1 cellular context compared by ENCODE assay signal in genomic region chr6:167567142-167568033, GRCh38.
A peak's percentile ranks its signal among the peaks of the same experiment; 100 is the strongest.
TF ChIP-seq lines count a peak whose summit lies in the region.

No MANE protein-coding gene starts in this region.

TF ChIP-seq in HepG2, 621 proteins besides CTCF, POLR2A, EP300 and RAD21 (continued from another document):
- no peak for TF ChIP-seq MNT (IDR thresholded peaks at IDR 0.05)
- TF ChIP-seq ATF1 (CRISPR knock-in tag; IDR thresholded peaks at IDR 0.05), result no peak
- peak; percentile 83 for TF ChIP-seq HNRNPL (IDR thresholded peaks at IDR 0.05; ENCODE audit: low read depth, low read length)
- TF ChIP-seq ZNF264 (CRISPR knock-in tag; IDR thresholded peaks at IDR 0.05), result no peak
- no peak for TF ChIP-seq NFIB (CRISPR knock-in tag; IDR thresholded peaks at IDR 0.05; ENCODE audit: borderline replicate concordance)
- no peak for TF ChIP-seq SCMH1 (CRISPR knock-in tag; IDR thresholded peaks at IDR 0.05; ENCODE audit: borderline replicate concordance)
- TF ChIP-seq, protein P1, sequence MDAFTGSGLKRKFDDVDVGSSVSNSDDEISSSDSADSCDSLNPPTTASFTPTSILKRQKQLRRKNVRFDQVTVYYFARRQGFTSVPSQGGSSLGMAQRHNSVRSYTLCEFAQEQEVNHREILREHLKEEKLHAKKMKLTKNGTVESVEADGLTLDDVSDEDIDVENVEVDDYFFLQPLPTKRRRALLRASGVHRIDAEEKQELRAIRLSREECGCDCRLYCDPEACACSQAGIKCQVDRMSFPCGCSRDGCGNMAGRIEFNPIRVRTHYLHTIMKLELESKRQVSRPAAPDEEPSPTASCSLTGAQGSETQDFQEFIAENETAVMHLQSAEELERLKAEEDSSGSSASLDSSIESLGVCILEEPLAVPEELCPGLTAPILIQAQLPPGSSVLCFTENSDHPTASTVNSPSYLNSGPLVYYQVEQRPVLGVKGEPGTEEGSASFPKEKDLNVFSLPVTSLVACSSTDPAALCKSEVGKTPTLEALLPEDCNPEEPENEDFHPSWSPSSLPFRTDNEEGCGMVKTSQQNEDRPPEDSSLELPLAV (CRISPR knock-in tag; conservative IDR thresholded peaks at IDR 0.05; ENCODE audit: low read depth), result no peak
- no peak for TF ChIP-seq MATR3 (CRISPR knock-in tag; IDR thresholded peaks at IDR 0.05)
- TF ChIP-seq, protein P2, sequence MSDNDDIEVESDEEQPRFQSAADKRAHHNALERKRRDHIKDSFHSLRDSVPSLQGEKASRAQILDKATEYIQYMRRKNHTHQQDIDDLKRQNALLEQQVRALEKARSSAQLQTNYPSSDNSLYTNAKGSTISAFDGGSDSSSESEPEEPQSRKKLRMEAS (IDR thresholded peaks at IDR 0.05), result no peak
- TF ChIP-seq ZSCAN12 (CRISPR knock-in tag; IDR thresholded peaks at IDR 0.05), result no peak
- no peak for TF ChIP-seq THRA (CRISPR knock-in tag; IDR thresholded peaks at IDR 0.05; ENCODE audit: borderline replicate concordance)
- no peak for TF ChIP-seq ZNF749 (CRISPR knock-in tag; IDR thresholded peaks at IDR 0.05; ENCODE audit: borderline replicate concordance)
- TF ChIP-seq EED (CRISPR knock-in tag; IDR thresholded peaks at IDR 0.05), result 0 out of 2 replicates have a peak, but pooled peaks have one; percentile 16
- no peak for TF ChIP-seq FOXM1 (CRISPR knock-in tag; IDR thresholded peaks at IDR 0.05)
- no peak for TF ChIP-seq ZNF292 (CRISPR knock-in tag; IDR thresholded peaks at IDR 0.05; ENCODE audit: borderline replicate concordance, low read depth)
- no peak for TF ChIP-seq KLF13 (CRISPR knock-in tag; IDR thresholded peaks at IDR 0.05)
- TF ChIP-seq, protein P3, sequence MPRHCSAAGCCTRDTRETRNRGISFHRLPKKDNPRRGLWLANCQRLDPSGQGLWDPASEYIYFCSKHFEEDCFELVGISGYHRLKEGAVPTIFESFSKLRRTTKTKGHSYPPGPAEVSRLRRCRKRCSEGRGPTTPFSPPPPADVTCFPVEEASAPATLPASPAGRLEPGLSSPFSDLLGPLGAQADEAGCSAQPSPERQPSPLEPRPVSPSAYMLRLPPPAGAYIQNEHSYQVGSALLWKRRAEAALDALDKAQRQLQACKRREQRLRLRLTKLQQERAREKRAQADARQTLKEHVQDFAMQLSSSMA (CRISPR knock-in tag; IDR thresholded peaks at IDR 0.05), result no peak
- peak; percentile 25; the same call in 1 of the 2 replicates for TF ChIP-seq MAFF (IDR thresholded peaks at IDR 0.05; ENCODE audit: low read depth, low read length)
- TF ChIP-seq, protein P4, sequence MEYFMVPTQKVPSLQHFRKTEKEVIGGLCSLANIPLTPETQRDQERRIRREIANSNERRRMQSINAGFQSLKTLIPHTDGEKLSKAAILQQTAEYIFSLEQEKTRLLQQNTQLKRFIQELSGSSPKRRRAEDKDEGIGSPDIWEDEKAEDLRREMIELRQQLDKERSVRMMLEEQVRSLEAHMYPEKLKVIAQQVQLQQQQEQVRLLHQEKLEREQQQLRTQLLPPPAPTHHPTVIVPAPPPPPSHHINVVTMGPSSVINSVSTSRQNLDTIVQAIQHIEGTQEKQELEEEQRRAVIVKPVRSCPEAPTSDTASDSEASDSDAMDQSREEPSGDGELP (IDR thresholded peaks at IDR 0.05; ENCODE audit: borderline replicate concordance, low read depth), result no peak
- TF ChIP-seq ZNF12 (CRISPR knock-in tag; IDR thresholded peaks at IDR 0.05), result no peak
- no peak for TF ChIP-seq ZNF180 (CRISPR knock-in tag; IDR thresholded peaks at IDR 0.05; ENCODE audit: borderline replicate concordance, low read depth)
